ENCODE assay signal across 1 cellular context in the genomic region with DNA sequence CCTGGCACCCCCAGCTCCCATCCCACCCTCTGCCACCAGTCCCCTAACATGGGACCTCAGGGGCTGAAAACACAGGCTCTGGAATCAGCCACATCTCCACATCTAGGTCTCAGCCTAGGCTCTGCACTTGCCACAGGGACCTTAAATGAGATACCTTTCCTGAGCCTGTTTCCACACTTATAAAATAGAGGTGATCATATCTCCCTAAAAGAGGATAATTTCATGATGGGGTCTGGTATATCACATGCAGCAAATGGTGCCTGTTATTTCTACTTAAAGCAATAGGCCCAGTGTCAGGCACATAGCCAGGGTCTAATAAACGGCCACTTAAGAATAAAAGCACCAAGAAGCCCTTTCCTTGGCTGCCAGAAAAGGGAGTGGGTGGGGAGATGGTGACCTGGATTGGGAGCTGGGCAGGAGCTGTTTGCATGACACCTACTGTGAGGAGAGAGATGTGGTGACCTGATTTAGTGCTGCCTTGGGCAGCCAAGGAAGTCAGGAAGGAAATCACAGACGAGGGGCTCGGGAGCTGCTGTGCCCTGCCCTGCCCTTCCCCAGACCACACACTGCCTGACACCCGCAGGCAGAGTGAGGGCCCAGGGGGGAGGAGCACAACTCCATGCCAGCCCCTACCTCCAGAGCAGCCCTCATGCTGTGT.
TF ChIP-seq lines count a peak whose summit lies in the region.

No MANE protein-coding gene starts in this region.

TF ChIP-seq in HepG2, 621 proteins besides CTCF, POLR2A, EP300 and RAD21 (continued from another document):
- TF ChIP-seq REXO4 (CRISPR knock-in tag; IDR thresholded peaks at IDR 0.05; ENCODE audit: borderline replicate concordance) (no peak), CENPT (CRISPR knock-in tag; IDR thresholded peaks at IDR 0.05; ENCODE audit: low read depth) (no peak), HMG20A (CRISPR knock-in tag; IDR thresholded peaks at IDR 0.05; ENCODE audit: borderline replicate concordance) (no peak), TRIM22 (IDR thresholded peaks at IDR 0.05) (no peak), ZHX1 (CRISPR knock-in tag; IDR thresholded peaks at IDR 0.05; ENCODE audit: low read depth) (no peak)
- TF ChIP-seq, protein P1, sequence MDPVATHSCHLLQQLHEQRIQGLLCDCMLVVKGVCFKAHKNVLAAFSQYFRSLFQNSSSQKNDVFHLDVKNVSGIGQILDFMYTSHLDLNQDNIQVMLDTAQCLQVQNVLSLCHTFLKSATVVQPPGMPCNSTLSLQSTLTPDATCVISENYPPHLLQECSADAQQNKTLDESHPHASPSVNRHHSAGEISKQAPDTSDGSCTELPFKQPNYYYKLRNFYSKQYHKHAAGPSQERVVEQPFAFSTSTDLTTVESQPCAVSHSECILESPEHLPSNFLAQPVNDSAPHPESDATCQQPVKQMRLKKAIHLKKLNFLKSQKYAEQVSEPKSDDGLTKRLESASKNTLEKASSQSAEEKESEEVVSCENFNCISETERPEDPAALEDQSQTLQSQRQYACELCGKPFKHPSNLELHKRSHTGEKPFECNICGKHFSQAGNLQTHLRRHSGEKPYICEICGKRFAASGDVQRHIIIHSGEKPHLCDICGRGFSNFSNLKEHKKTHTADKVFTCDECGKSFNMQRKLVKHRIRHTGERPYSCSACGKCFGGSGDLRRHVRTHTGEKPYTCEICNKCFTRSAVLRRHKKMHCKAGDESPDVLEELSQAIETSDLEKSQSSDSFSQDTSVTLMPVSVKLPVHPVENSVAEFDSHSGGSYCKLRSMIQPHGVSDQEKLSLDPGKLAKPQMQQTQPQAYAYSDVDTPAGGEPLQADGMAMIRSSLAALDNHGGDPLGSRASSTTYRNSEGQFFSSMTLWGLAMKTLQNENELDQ (CRISPR knock-in tag; IDR thresholded peaks at IDR 0.05; ENCODE audit: borderline replicate concordance): no peak
- TF ChIP-seq, protein P2, sequence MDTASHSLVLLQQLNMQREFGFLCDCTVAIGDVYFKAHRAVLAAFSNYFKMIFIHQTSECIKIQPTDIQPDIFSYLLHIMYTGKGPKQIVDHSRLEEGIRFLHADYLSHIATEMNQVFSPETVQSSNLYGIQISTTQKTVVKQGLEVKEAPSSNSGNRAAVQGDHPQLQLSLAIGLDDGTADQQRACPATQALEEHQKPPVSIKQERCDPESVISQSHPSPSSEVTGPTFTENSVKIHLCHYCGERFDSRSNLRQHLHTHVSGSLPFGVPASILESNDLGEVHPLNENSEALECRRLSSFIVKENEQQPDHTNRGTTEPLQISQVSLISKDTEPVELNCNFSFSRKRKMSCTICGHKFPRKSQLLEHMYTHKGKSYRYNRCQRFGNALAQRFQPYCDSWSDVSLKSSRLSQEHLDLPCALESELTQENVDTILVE (CRISPR knock-in tag; IDR thresholded peaks at IDR 0.05): no peak
- TF ChIP-seq, protein P3, sequence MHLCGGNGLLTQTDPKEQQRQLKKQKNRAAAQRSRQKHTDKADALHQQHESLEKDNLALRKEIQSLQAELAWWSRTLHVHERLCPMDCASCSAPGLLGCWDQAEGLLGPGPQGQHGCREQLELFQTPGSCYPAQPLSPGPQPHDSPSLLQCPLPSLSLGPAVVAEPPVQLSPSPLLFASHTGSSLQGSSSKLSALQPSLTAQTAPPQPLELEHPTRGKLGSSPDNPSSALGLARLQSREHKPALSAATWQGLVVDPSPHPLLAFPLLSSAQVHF (CRISPR knock-in tag; IDR thresholded peaks at IDR 0.05): no peak
